Comparison of ENCODE assay signal across 9 cellular contexts in the genomic region with DNA sequence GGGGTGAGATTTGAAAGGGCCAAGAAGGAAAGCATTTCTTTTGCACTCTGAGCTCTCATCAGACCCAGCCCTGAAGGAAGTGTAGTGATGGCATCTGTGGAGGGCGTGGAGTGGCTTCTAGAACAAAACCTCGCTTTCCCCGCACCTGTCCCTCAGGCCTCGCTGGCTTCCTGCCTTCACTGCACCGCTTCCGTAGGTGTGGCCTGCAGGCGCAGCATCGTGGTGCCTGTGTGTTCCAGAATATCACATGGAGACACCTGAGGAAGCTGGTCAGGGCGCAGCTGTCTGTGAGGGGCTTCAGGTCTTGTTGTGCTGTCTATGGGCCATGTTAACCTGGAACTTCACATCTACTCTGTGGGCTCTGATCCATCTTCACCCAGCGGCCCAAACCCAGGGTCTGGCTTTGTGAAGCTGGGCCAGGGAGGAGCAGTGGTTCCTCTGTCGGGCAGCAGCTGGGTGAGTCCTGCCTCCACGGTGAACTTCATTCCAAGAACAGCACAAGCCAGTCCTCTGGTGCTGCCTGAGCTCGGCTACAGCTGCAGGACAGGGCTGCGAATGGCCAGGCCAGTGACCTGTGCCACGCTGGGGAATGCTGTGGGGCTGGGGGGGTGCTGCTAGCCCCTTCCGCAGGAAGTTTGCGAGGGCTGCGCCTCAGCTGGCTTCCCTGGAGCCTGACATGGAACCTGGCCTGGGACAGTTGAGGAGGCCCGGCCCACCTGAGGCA. TPM values are rescaled to one million over a fixed set of nuclear protein-coding genes. Genes with fewer than 3 reads are reported as not detected.
DNase-seq lines count a peak whose midpoint lies in the region; ATAC-seq and TF ChIP-seq lines count a peak whose summit lies in the region.
"Had no signal": no experiment of that assay in that cellular context is flagged by ENCODE, and none has a peak within 500 bp of the region (broad histone marks: within the 10 kb centered on the region; RNA-seq: fewer than 3 reads in every experiment).

No MANE protein-coding gene starts in this region.

- no peaks in the 10 kb centered on the region for H3K36me3 ChIP-seq in CD8-positive, alpha-beta T cell (ENCODE audit: insufficient read depth, low read length)

- peaks cover 44% of the 10 kb centered on the region for H3K4me1 Mint-ChIP-seq in CD8-positive, alpha-beta T cell (ENCODE audit: low read depth)
- H3K4me1 Mint-ChIP-seq in osteocyte (ENCODE audit: unreplicated experiment): peaks cover 57% of the 10 kb centered on the region

- TF ChIP-seq CTCF in CD8-positive, alpha-beta T cell (IDR thresholded peaks at IDR 0.05): no peak
- TF ChIP-seq CTCF in coronary artery (IDR thresholded peaks at IDR 0.05) (no peak), osteocyte (IDR thresholded peaks at IDR 0.05) (no peak)

- peak; percentile 28 to 80 (median 60) for DNase-seq in CD8-positive, alpha-beta T cell
- peak; percentile 42 for DNase-seq in activated CD4-positive, alpha-beta T cell treated with anti-CD3 and anti-CD28 coated beads for 1 hour
- peak; percentile 75 for DNase-seq in coronary artery (ENCODE audit: low spot score)
- no peak for DNase-seq in osteocyte (ENCODE audit: extremely low spot score, unreplicated experiment)
- DNase-seq in C1 segment of cervical spinal cord (lab: John Stamatoyannopoulos, UW): no peak
- no peak for DNase-seq in erythroblast (lab: John Stamatoyannopoulos, UW)

- peak overlapping the region; percentile 25 for H3K4me3 ChIP-seq in CD8-positive, alpha-beta T cell (ENCODE audit: low read depth, low read length)
- H3K4me3 ChIP-seq in coronary artery: peak overlapping the region; percentile 45
- H3K4me3 ChIP-seq: right lobe of liver had no signal

- peak overlapping the region; percentile 43 for H3K27ac ChIP-seq in CD8-positive, alpha-beta T cell (ENCODE audit: low read depth, low read length)
- H3K27ac ChIP-seq in coronary artery: peak overlapping the region; percentile 74 to 93

- H3K4me3 Mint-ChIP-seq in CD8-positive, alpha-beta T cell: peak overlapping the region; percentile 69
- H3K4me3 Mint-ChIP-seq in osteocyte (ENCODE audit: unreplicated experiment): no peak overlapping the region

- peaks cover 41% of the 10 kb centered on the region for H3K4me1 ChIP-seq in CD8-positive, alpha-beta T cell (ENCODE audit: insufficient read depth, low read length)

- peak; percentile 78 for ATAC-seq in CD8-positive, alpha-beta T cell
- no peak for ATAC-seq in GM19324 (IDR thresholded peaks at IDR 0.05; ENCODE audit: low FRiP score, unreplicated experiment)
- no peak for ATAC-seq in HG03342 (IDR thresholded peaks at IDR 0.05; ENCODE audit: unreplicated experiment)

- no peaks in the 10 kb centered on the region for H3K27me3 ChIP-seq in CD8-positive, alpha-beta T cell (ENCODE audit: insufficient read depth, low read length)
- H3K27me3 ChIP-seq: right lobe of liver had no signal

- H3K9me3 ChIP-seq in CD8-positive, alpha-beta T cell (ENCODE audit: low read length): no peaks in the 10 kb centered on the region
- H3K9me3 ChIP-seq: right lobe of liver had no signal

- H3K36me3 Mint-ChIP-seq in CD8-positive, alpha-beta T cell: peaks cover 18% of the 10 kb centered on the region
- peaks cover 23% of the 10 kb centered on the region for H3K36me3 Mint-ChIP-seq in osteocyte (ENCODE audit: unreplicated experiment)

- TF ChIP-seq POLR2A in erythroblast (IDR thresholded peaks at IDR 0.05; ENCODE audit: low read length): no peak

- CTCF ChIA-PET in CD8-positive, alpha-beta T cell (lab: Charles Lee): interaction anchor here (1.1 to 2.4 kb wide), 8 partner anchors 11 to 105 kb away, joined by 3 to 12 read pairs (median 6); a partner anchor contains a TSS

- H3K27me3 Mint-ChIP-seq in CD8-positive, alpha-beta T cell (ENCODE audit: low read depth): no peaks in the 10 kb centered on the region
- H3K27me3 Mint-ChIP-seq in osteocyte (ENCODE audit: unreplicated experiment): no peaks in the 10 kb centered on the region

- H3K27ac Mint-ChIP-seq in CD8-positive, alpha-beta T cell: peak overlapping the region; percentile 90
- peak overlapping the region; percentile 71 for H3K27ac Mint-ChIP-seq in osteocyte (ENCODE audit: unreplicated experiment)

- H3K9me3 Mint-ChIP-seq in CD8-positive, alpha-beta T cell: no peaks in the 10 kb centered on the region
- no peaks in the 10 kb centered on the region for H3K9me3 Mint-ChIP-seq in osteocyte (ENCODE audit: unreplicated experiment)

- intact Hi-C loops in CD8-positive, alpha-beta T cell (cut with DNase I, micrococcal nuclease): loop anchor here (1.0 to 5.0 kb wide), 4 partner anchors 40 to 72 kb away; a partner anchor contains a TSS

- POLR2A ChIA-PET in CD8-positive, alpha-beta T cell (lab: Charles Lee): interaction anchor here (0.8 to 2.7 kb wide), 8 partner anchors 9 to 896 kb away, joined by 3 to 33 read pairs (median 4); a partner anchor contains a TSS

RNA-seq across cellular contexts. Expression of a gene that starts 40.9 kb away (rescaled TPM):
- total RNA-seq in CD8-positive, alpha-beta T cell: 10 to 100 TPM; 40.5 to 42.9 TPM
- 676 and 684 TPM in 2 replicates for total RNA-seq in osteocyte

Comparison
In these comparisons a context has a peak if more than half of its experiments do, and no peak if none do; other contexts are left out.
1. DNase-seq: peak in CD8-positive, alpha-beta T cell (7 of 7), activated CD4-positive, alpha-beta T cell treated with anti-CD3 and anti-CD28 coated beads for 1 hour (single experiment) and coronary artery (single experiment); none in osteocyte (single experiment), C1 segment of cervical spinal cord (0 of 14) and erythroblast (0 of 2).
2. RNA of a gene that starts 40.9 kb away (total RNA-seq): 676 to 684 TPM in osteocyte; 40.5 to 42.9 TPM in CD8-positive, alpha-beta T cell; every median in the first group is over 10 times any median in the second.